Comparison of ENCODE assay signal across 16 cellular contexts in genomic region chr2:156309106-156309505, GRCh38. TPM values are rescaled to one million over a fixed set of nuclear protein-coding genes. Genes with fewer than 3 reads are reported as not detected.
DNase-seq lines count a peak whose midpoint lies in the region; ATAC-seq lines count a peak whose summit lies in the region.
"Had no signal": no experiment of that assay in that cellular context is flagged by ENCODE, and none has a peak within 500 bp of the region (broad histone marks: within the 10 kb centered on the region; RNA-seq: fewer than 3 reads in every experiment).

No MANE protein-coding gene starts in this region.

- H3K9me3 Mint-ChIP-seq in activated naive CD4-positive, alpha-beta T cell treated with anti-CD3 and anti-CD28 coated beads, Interleukin-2, amount 50 U/mL, for 72 hours = no peaks in the 10 kb centered on the region

- DNase-seq in activated naive CD4-positive, alpha-beta T cell treated with anti-CD3 and anti-CD28 coated beads, Interleukin-2, amount 50 U/mL, for 72 hours (ENCODE audit: low spot score in 2 of 2) = no peak
- DNase-seq in activated naive CD4-positive, alpha-beta T cell (lab: John Stamatoyannopoulos, UW) = no peak
- DNase-seq in MV-4-11 (lab: John Stamatoyannopoulos, UW) (no peak), foreskin melanocyte (no peak), NCI-H526 treated with DMSO at 0.1 percent for 48 hours (lab: John Stamatoyannopoulos, UW) (no peak), substantia nigra (lab: John Stamatoyannopoulos, UW) (no peak)
- DNase-seq: activated CD4-positive, alpha-beta T cell treated with anti-CD3 and anti-CD28 coated beads, Interleukin-2, amount 50 U/mL, for 4 hours; colonic mucosa; NCI-H1694; NK-92 treated with Interleukin-12 subunit alpha and Interleukin-12 subunit beta, amount 100 ng/mL, for 24 hours; T-helper 1 cell had no signal

- no peak overlapping the region for H3K27ac ChIP-seq in substantia nigra (ENCODE audit: low read depth, low read length, poor library complexity, severe bottlenecking)
- H3K27ac ChIP-seq: A549, colonic mucosa had no signal

- no peaks in the 10 kb centered on the region for H3K36me3 Mint-ChIP-seq in activated naive CD4-positive, alpha-beta T cell treated with anti-CD3 and anti-CD28 coated beads, Interleukin-2, amount 50 U/mL, for 72 hours
- H3K36me3 Mint-ChIP-seq: activated naive CD8-positive, alpha-beta T cell; IgD-negative memory B cell had no signal

- peak; percentile 61 to 63 for ATAC-seq in activated naive CD4-positive, alpha-beta T cell treated with anti-CD3 and anti-CD28 coated beads, Interleukin-2, amount 50 U/mL, for 72 hours
- ATAC-seq in HG02678 (IDR thresholded peaks at IDR 0.05; ENCODE audit: unreplicated experiment) = peak; percentile 54
- peak; percentile 57 for ATAC-seq in HG03558 (IDR thresholded peaks at IDR 0.05; ENCODE audit: extremely low read depth, unreplicated experiment)
- ATAC-seq: A549 had no signal

- H3K27ac Mint-ChIP-seq in activated naive CD4-positive, alpha-beta T cell treated with anti-CD3 and anti-CD28 coated beads, Interleukin-2, amount 50 U/mL, for 72 hours = no peak overlapping the region
- H3K27ac Mint-ChIP-seq: activated naive CD8-positive, alpha-beta T cell; IgD-negative memory B cell had no signal

RNA-seq across cellular contexts. Expression of gene NR4A2, which starts 23.4 kb away (rescaled TPM):
- 100 to 1,000 TPM in 1 of 2 donors, 1 to 10 TPM in 1; 9.7 to 134 TPM for total RNA-seq in activated naive CD4-positive, alpha-beta T cell treated with anti-CD3 and anti-CD28 coated beads, Interleukin-2, amount 50 U/mL, for 72 hours
